ENCODE assay signal across 8 cellular contexts in genomic region chr2:187982668-187983067, GRCh38.
DNase-seq lines count a peak whose midpoint lies in the region; ATAC-seq and TF ChIP-seq lines count a peak whose summit lies in the region.

No MANE protein-coding gene starts in this region.

- POLR2A ChIA-PET in GM10248 (lab: Yijun Ruan, JAX), result no interaction called here
- POLR2A ChIA-PET in activated CD4-positive, alpha-beta memory T cell treated with anti-CD3 and anti-CD28 coated beads, Interleukin-2, amount 10 ng/mL, durations not matched to agents 7 days and 5 days (lab: Charles Lee), result no interaction called here

- DNase-seq in EH (ENCODE audit: low read depth) (peak; percentile 93), KBM-7 (peak; percentile 96), dedifferentiated amniotic fluid mesenchymal stem cell (ENCODE audit: extremely low spot score) (peak; percentile 92), GM10248 (ENCODE audit: extremely low spot score) (no peak)
- DNase-seq in activated effector memory CD4-positive, alpha-beta T cell treated with anti-CD3 and anti-CD28 coated beads, Interleukin-2, amount 50 U/mL, for 16 hours, result no peak
- no peak for DNase-seq in stimulated activated CD4-positive, alpha-beta T cell treated with anti-CD3 and anti-CD28 coated beads, Interleukin-4, amount 100 ng/mL, for 4 hours
- DNase-seq in activated CD4-positive, alpha-beta memory T cell treated with anti-CD3 and anti-CD28 coated beads, Interleukin-2, amount 10 ng/mL, durations not matched to agents 7 days and 5 days, result no peak

- in situ Hi-C loops in KBM-7 (cut with MboI; ENCODE audit: low pct_unique_long_range_greater_than_20kb, low sequenced_read_pairs), result no loop called here

- no peaks in the 10 kb centered on the region for H3K9me3 Mint-ChIP-seq in activated CD4-positive, alpha-beta memory T cell treated with anti-CD3 and anti-CD28 coated beads, Interleukin-2, amount 10 ng/mL, durations not matched to agents 7 days and 5 days

- no peak for TF ChIP-seq CTCF in GM10248 (IDR thresholded peaks at IDR 0.05; ENCODE audit: control extremely low read depth, extremely low read depth, low read depth, missing control alignments)

- peak; percentile 96 for ATAC-seq in GM21723 (IDR thresholded peaks at IDR 0.05; ENCODE audit: unreplicated experiment)

- H3K4me3 Mint-ChIP-seq in activated CD4-positive, alpha-beta memory T cell treated with anti-CD3 and anti-CD28 coated beads, Interleukin-2, amount 10 ng/mL, durations not matched to agents 7 days and 5 days, result no peak overlapping the region

- no peaks in the 10 kb centered on the region for H3K36me3 Mint-ChIP-seq in activated CD4-positive, alpha-beta memory T cell treated with anti-CD3 and anti-CD28 coated beads, Interleukin-2, amount 10 ng/mL, durations not matched to agents 7 days and 5 days (ENCODE audit: low read depth)

- CTCF ChIA-PET in GM10248 (lab: Yijun Ruan, JAX), result interaction anchor here (3.5 kb wide), 1 partner anchor 12 kb away, joined by 9 read pairs; no protein-coding TSS in a partner anchor
- CTCF ChIA-PET in activated CD4-positive, alpha-beta memory T cell treated with anti-CD3 and anti-CD28 coated beads, Interleukin-2, amount 10 ng/mL, durations not matched to agents 7 days and 5 days (lab: Charles Lee), result no interaction called here

- H3K4me1 Mint-ChIP-seq in activated CD4-positive, alpha-beta memory T cell treated with anti-CD3 and anti-CD28 coated beads, Interleukin-2, amount 10 ng/mL, durations not matched to agents 7 days and 5 days, result no peaks in the 10 kb centered on the region

- no peaks in the 10 kb centered on the region for H3K27me3 Mint-ChIP-seq in activated CD4-positive, alpha-beta memory T cell treated with anti-CD3 and anti-CD28 coated beads, Interleukin-2, amount 10 ng/mL, durations not matched to agents 7 days and 5 days

- no peak overlapping the region for H3K27ac Mint-ChIP-seq in activated CD4-positive, alpha-beta memory T cell treated with anti-CD3 and anti-CD28 coated beads, Interleukin-2, amount 10 ng/mL, durations not matched to agents 7 days and 5 days

Comparison
In these comparisons a context has a peak if more than half of its experiments do, and no peak if none do; other contexts are left out.
1. DNase-seq: peak in EH (single experiment), KBM-7 (single experiment) and dedifferentiated amniotic fluid mesenchymal stem cell (single experiment); none in activated effector memory CD4-positive, alpha-beta T cell treated with anti-CD3 and anti-CD28 coated beads, Interleukin-2, amount 50 U/mL, for 16 hours (single experiment), GM10248 (single experiment), stimulated activated CD4-positive, alpha-beta T cell treated with anti-CD3 and anti-CD28 coated beads, Interleukin-4, amount 100 ng/mL, for 4 hours (0 of 2) and activated CD4-positive, alpha-beta memory T cell treated with anti-CD3 and anti-CD28 coated beads, Interleukin-2, amount 10 ng/mL, durations not matched to agents 7 days and 5 days (single experiment).